17 cellular contexts compared by ENCODE assay signal in the genomic region with DNA sequence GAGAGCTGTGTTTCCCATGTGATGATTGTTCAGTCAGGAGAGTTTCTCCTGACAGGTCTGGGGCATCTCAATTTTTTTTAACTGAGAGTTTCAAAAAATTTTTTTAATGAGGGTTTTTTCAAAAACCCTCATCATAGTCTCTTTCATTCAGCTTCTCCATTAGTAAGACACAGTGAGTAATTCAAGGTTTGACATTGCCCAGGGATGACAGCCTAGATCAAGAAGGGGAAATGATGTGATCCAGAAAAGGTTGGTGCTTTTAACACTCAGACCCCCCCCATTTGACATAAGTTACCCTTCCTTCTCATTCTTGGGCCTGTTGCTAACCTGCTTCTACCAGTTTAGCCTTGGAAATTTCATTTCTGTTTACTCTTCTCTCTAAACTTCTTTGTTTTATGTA.
DNase-seq lines count a peak whose midpoint lies in the region; ATAC-seq and TF ChIP-seq lines count a peak whose summit lies in the region.
"Had no signal": no experiment of that assay in that cellular context is flagged by ENCODE, and none has a peak within 500 bp of the region (broad histone marks: within the 10 kb centered on the region; RNA-seq: fewer than 3 reads in every experiment).

No MANE protein-coding gene starts in this region.

- H3K27ac Mint-ChIP-seq in mesothelial cell of epicardium, result peak overlapping the region; percentile 16
- H3K27ac Mint-ChIP-seq: CD8-positive, alpha-beta T cell; GM23338; HFFc6 had no signal

- peak; percentile 60 for ATAC-seq in SK-N-SH treated with all-trans-retinoic acid at 6 μM for 48 hours
- ATAC-seq: CD8-positive, alpha-beta T cell; GM23338; HCT116 had no signal

- H3K4me1 ChIP-seq in colonic mucosa, result no peaks in the 10 kb centered on the region
- H3K4me1 ChIP-seq in HAP-1, result no peaks in the 10 kb centered on the region
- H3K4me1 ChIP-seq: BLaER1 had no signal

- peak; percentile 4 for DNase-seq in RKO (ENCODE audit: low spot score)
- no peak for DNase-seq in mesothelial cell of epicardium (ENCODE audit: low spot score in 2 of 2, unreplicated experiment in 2 of 2)
- peak; percentile 36 for DNase-seq in retina
- no peak for DNase-seq in colonic mucosa
- no peak for DNase-seq in HAP-1 (ENCODE audit: low spot score in 2 of 2)
- DNase-seq in CD1c-positive myeloid dendritic cell (ENCODE audit: extremely low spot score), result no peak
- DNase-seq: 8988T; Calu3; CD8-positive, alpha-beta T cell; DMS79 treated with DMSO at 0.1 percent for 48 hours; GF-D8; HFFc6 had no signal

- H3K4me3 Mint-ChIP-seq in mesothelial cell of epicardium, result no peak overlapping the region
- H3K4me3 Mint-ChIP-seq: CD14-positive monocyte; CD8-positive, alpha-beta T cell; GM23338; HFFc6 had no signal

- no peaks in the 10 kb centered on the region for H3K27me3 Mint-ChIP-seq in mesothelial cell of epicardium (ENCODE audit: low read depth)

- H3K27me3 ChIP-seq in colonic mucosa (no peaks in the 10 kb centered on the region), HAP-1 (ENCODE audit: low read depth) (no peaks in the 10 kb centered on the region)
- H3K27me3 ChIP-seq: BLaER1 had no signal

- in situ Hi-C loops in HAP-1 (cut with MboI; ENCODE audit: low sequenced_read_pairs), result no loop called here

- intact Hi-C loops in colonic mucosa (cut with DNase I), result no loop called here

- H3K9me3 ChIP-seq in colonic mucosa, result no peaks in the 10 kb centered on the region
- no peaks in the 10 kb centered on the region for H3K9me3 ChIP-seq in HAP-1
- H3K9me3 ChIP-seq: BLaER1 had no signal

- H3K27ac ChIP-seq in colonic mucosa, result no peak overlapping the region
- H3K27ac ChIP-seq: BLaER1 had no signal

- TF ChIP-seq CTCF in mesothelial cell of epicardium (IDR thresholded peaks at IDR 0.05; ENCODE audit: unreplicated experiment), result no peak
- TF ChIP-seq CTCF in colonic mucosa (IDR thresholded peaks at IDR 0.05), result no peak

- no peaks in the 10 kb centered on the region for H3K36me3 ChIP-seq in colonic mucosa
- no peaks in the 10 kb centered on the region for H3K36me3 ChIP-seq in HAP-1 (replicated peaks)
- H3K36me3 ChIP-seq: BLaER1 had no signal

- H3K4me3 ChIP-seq in colonic mucosa (no peak overlapping the region), HAP-1 (no peak overlapping the region)
- H3K4me3 ChIP-seq: BLaER1, GM23338 had no signal

- H3K36me3 Mint-ChIP-seq in mesothelial cell of epicardium, result peaks cover 4% of the 10 kb centered on the region
- H3K36me3 Mint-ChIP-seq: CD14-positive monocyte; CD8-positive, alpha-beta T cell had no signal

- peaks cover 8% of the 10 kb centered on the region for H3K9me3 Mint-ChIP-seq in mesothelial cell of epicardium
- H3K9me3 Mint-ChIP-seq: CD8-positive, alpha-beta T cell; GM23338; HFFc6 had no signal

- H3K9ac ChIP-seq in colonic mucosa (ENCODE audit: low read depth in 2 of 2, low read length in 2 of 2), result no peak overlapping the region
- H3K9ac ChIP-seq: BLaER1 had no signal

- H3K4me1 Mint-ChIP-seq in mesothelial cell of epicardium, result peaks cover 21% of the 10 kb centered on the region
- H3K4me1 Mint-ChIP-seq: CD14-positive monocyte, GM23338 had no signal

TF ChIP-seq in SK-N-SH treated with all-trans-retinoic acid at 6 μM for 48 hours, 23 proteins besides CTCF, POLR2A, EP300 and RAD21:
- peak; percentile 60 for TF ChIP-seq ISL1 (CRISPR knock-in tag; IDR thresholded peaks at IDR 0.05)
- TF ChIP-seq, protein P1, sequence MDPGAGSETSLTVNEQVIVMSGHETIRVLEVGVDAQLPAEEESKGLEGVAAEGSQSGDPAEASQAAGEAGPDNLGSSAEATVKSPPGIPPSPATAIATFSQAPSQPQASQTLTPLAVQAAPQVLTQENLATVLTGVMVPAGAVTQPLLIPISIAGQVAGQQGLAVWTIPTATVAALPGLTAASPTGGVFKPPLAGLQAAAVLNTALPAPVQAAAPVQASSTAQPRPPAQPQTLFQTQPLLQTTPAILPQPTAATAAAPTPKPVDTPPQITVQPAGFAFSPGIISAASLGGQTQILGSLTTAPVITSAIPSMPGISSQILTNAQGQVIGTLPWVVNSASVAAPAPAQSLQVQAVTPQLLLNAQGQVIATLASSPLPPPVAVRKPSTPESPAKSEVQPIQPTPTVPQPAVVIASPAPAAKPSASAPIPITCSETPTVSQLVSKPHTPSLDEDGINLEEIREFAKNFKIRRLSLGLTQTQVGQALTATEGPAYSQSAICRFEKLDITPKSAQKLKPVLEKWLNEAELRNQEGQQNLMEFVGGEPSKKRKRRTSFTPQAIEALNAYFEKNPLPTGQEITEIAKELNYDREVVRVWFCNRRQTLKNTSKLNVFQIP (CRISPR knock-in tag; IDR thresholded peaks at IDR 0.05; ENCODE audit: borderline replicate concordance, low read depth), result no peak
- no peak for TF ChIP-seq OSR1 (CRISPR knock-in tag; IDR thresholded peaks at IDR 0.05)
TF ChIP-seq in SK-N-SH treated with all-trans-retinoic acid at 6 μM for 48 hours: peak in this region for 1.

Comparison
In these comparisons a context has a peak if more than half of its experiments do, and no peak if none do; other contexts are left out.
1. DNase-seq: peak in RKO (single experiment) and retina (single experiment); none in mesothelial cell of epicardium (0 of 2), colonic mucosa (single experiment), HAP-1 (0 of 2) and CD1c-positive myeloid dendritic cell (single experiment).